In the genomic region with DNA sequence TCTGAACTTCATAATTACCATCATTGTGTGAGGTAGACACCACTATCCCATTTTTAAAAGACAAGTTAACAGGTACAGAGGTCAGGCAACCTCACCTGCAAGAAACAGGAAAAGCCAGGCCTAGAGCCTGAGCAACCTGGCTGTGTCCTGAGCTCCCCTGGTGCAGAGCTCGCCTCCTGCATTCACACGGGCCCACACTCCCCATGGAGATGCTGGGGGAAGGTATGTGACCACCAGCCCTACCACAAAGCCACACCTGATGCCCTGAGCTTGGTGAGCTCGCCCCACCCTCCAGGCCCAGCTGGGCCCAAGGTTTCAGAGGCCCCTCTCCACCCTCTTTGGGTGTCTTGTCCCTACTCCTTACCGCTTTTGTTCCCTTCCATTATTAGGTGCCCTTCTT, we compare ENCODE assay signal across 1 cellular context.
TF ChIP-seq lines count a peak whose summit lies in the region.

No MANE protein-coding gene starts in this region.

TF ChIP-seq in GM23338, 12 proteins besides CTCF, POLR2A, EP300 and RAD21:
- TF ChIP-seq, protein P1, sequence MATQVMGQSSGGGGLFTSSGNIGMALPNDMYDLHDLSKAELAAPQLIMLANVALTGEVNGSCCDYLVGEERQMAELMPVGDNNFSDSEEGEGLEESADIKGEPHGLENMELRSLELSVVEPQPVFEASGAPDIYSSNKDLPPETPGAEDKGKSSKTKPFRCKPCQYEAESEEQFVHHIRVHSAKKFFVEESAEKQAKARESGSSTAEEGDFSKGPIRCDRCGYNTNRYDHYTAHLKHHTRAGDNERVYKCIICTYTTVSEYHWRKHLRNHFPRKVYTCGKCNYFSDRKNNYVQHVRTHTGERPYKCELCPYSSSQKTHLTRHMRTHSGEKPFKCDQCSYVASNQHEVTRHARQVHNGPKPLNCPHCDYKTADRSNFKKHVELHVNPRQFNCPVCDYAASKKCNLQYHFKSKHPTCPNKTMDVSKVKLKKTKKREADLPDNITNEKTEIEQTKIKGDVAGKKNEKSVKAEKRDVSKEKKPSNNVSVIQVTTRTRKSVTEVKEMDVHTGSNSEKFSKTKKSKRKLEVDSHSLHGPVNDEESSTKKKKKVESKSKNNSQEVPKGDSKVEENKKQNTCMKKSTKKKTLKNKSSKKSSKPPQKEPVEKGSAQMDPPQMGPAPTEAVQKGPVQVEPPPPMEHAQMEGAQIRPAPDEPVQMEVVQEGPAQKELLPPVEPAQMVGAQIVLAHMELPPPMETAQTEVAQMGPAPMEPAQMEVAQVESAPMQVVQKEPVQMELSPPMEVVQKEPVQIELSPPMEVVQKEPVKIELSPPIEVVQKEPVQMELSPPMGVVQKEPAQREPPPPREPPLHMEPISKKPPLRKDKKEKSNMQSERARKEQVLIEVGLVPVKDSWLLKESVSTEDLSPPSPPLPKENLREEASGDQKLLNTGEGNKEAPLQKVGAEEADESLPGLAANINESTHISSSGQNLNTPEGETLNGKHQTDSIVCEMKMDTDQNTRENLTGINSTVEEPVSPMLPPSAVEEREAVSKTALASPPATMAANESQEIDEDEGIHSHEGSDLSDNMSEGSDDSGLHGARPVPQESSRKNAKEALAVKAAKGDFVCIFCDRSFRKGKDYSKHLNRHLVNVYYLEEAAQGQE (IDR thresholded peaks at IDR 0.05; ENCODE audit: unreplicated experiment), result no peak
- TF ChIP-seq JUNB (IDR thresholded peaks at IDR 0.05; ENCODE audit: unreplicated experiment), result no peak
- no peak for TF ChIP-seq ETS1 (IDR thresholded peaks at IDR 0.05)
- TF ChIP-seq EZH2 (IDR thresholded peaks at IDR 0.05; ENCODE audit: low read depth, unreplicated experiment), result no peak
- TF ChIP-seq NANOG (IDR thresholded peaks at IDR 0.05; ENCODE audit: borderline replicate concordance), result no peak
- no peak for TF ChIP-seq ZNF462 (CRISPR knock-in tag; IDR thresholded peaks at IDR 0.05)
- no peak for TF ChIP-seq ZNF331 (CRISPR knock-in tag; IDR thresholded peaks at IDR 0.05; ENCODE audit: low read depth)
- no peak for TF ChIP-seq EZH2phosphoT487 (IDR thresholded peaks at IDR 0.05; ENCODE audit: unreplicated experiment)
- no peak for TF ChIP-seq ZNF114 (CRISPR knock-in tag; IDR thresholded peaks at IDR 0.05)
- no peak for TF ChIP-seq CREB1 (CRISPR knock-in tag; IDR thresholded peaks at IDR 0.05; ENCODE audit: low read depth)
- TF ChIP-seq STAT1 (IDR thresholded peaks at IDR 0.05; ENCODE audit: unreplicated experiment), result no peak
- TF ChIP-seq POLR2AphosphoS5 (IDR thresholded peaks at IDR 0.05; ENCODE audit: low read depth), result no peak
